In genomic region chr4:129138762-129139496, GRCh38 we compare ENCODE assay signal across 23 cellular contexts. TPM values are rescaled to one million over a fixed set of nuclear protein-coding genes. Genes with fewer than 3 reads are reported as not detected.
DNase-seq lines count a peak whose midpoint lies in the region; ATAC-seq, FAIRE-seq and TF ChIP-seq lines count a peak whose summit lies in the region.
"Had no signal": no experiment of that assay in that cellular context is flagged by ENCODE, and none has a peak within 500 bp of the region (broad histone marks: within the 10 kb centered on the region; RNA-seq: fewer than 3 reads in every experiment).

No MANE protein-coding gene starts in this region.

- H3K9me3 ChIP-seq in hepatocyte (ENCODE audit: low read depth), result no peaks in the 10 kb centered on the region
- H3K9me3 ChIP-seq: left ventricle myocardium inferior, Peyer's patch, upper lobe of right lung had no signal

- H3K27ac Mint-ChIP-seq in activated naive CD8-positive, alpha-beta T cell treated with anti-CD3 and anti-CD28 coated beads for 36 hours, result no peak overlapping the region
- H3K27ac Mint-ChIP-seq in activated T-cell treated with anti-CD3 and anti-CD28 coated beads, Interleukin-2, amount 50 U/mL, for 72 hours, result no peak overlapping the region
- H3K27ac Mint-ChIP-seq: activated naive CD8-positive, alpha-beta T cell; CD4-positive, CD25-positive, alpha-beta regulatory T cell; neural progenitor cell had no signal

- no peaks in the 10 kb centered on the region for H3K36me3 Mint-ChIP-seq in activated naive CD8-positive, alpha-beta T cell treated with anti-CD3 and anti-CD28 coated beads for 36 hours
- H3K36me3 Mint-ChIP-seq in activated T-cell treated with anti-CD3 and anti-CD28 coated beads, Interleukin-2, amount 50 U/mL, for 72 hours (ENCODE audit: insufficient read depth in 2 of 2), result no peaks in the 10 kb centered on the region
- H3K36me3 Mint-ChIP-seq: activated naive CD8-positive, alpha-beta T cell; CD4-positive, CD25-positive, alpha-beta regulatory T cell; neural progenitor cell had no signal

- no peaks in the 10 kb centered on the region for H3K36me3 ChIP-seq in hepatocyte (replicated peaks; ENCODE audit: insufficient read depth, low read depth)
- H3K36me3 ChIP-seq: left ventricle myocardium inferior, neural progenitor cell, Peyer's patch, upper lobe of right lung had no signal

- H3K4me3 Mint-ChIP-seq in activated naive CD8-positive, alpha-beta T cell treated with anti-CD3 and anti-CD28 coated beads for 36 hours, result no peak overlapping the region
- no peak overlapping the region for H3K4me3 Mint-ChIP-seq in activated T-cell treated with anti-CD3 and anti-CD28 coated beads, Interleukin-2, amount 50 U/mL, for 72 hours
- H3K4me3 Mint-ChIP-seq: activated naive CD8-positive, alpha-beta T cell; CD4-positive, CD25-positive, alpha-beta regulatory T cell; neural progenitor cell had no signal

- H3K4me3 ChIP-seq in hepatocyte, result no peak overlapping the region
- H3K4me3 ChIP-seq: GM12878, left ventricle myocardium inferior, neural progenitor cell, Peyer's patch, upper lobe of right lung had no signal

- DNase-seq in ELR (ENCODE audit: low read depth) (peak; percentile 4), HTR-8/SVneo (ENCODE audit: insufficient read length, low spot score) (no peak), NCI-H748 treated with DMSO at 0.1 percent for 48 hours (lab: John Stamatoyannopoulos, UW) (peak; percentile 34), hepatocyte (ENCODE audit: low spot score) (peak; percentile 39)
- DNase-seq in activated naive CD8-positive, alpha-beta T cell treated with anti-CD3 and anti-CD28 coated beads for 36 hours, result no peak
- no peak for DNase-seq in activated effector memory CD4-positive, alpha-beta T cell treated with anti-CD3 and anti-CD28 coated beads, Interleukin-2, amount 50 U/mL, for 16 hours
- no peak for DNase-seq in activated T-cell treated with anti-CD3 and anti-CD28 coated beads, Interleukin-2, amount 50 U/mL, for 72 hours
- DNase-seq: activated CD4-positive, alpha-beta T cell treated with anti-CD3 and anti-CD28 coated beads for 1 hour; CD4-positive, CD25-positive, alpha-beta regulatory T cell; DMS 273 treated with DMSO at 0.1 percent for 48 hours; effector memory CD4-positive, alpha-beta T cell; KBM-7; left ventricle myocardium inferior; NCI-H2029 treated with DMSO at 0.1 percent for 48 hours; NCI-H82; Peyer's patch; stimulated activated CD4-positive, alpha-beta T cell treated with anti-CD3 and anti-CD28 coated beads, Interleukin-12 subunit alpha, Interleukin-12 subunit beta, amount 100 ng/mL, for 4 hours; T1000; upper lobe of right lung had no signal

- no peak for TF ChIP-seq CTCF in hepatocyte (IDR thresholded peaks at IDR 0.05; ENCODE audit: poor library complexity)

- H3K4me1 Mint-ChIP-seq in activated naive CD8-positive, alpha-beta T cell treated with anti-CD3 and anti-CD28 coated beads for 36 hours, result no peaks in the 10 kb centered on the region
- H3K4me1 Mint-ChIP-seq in activated T-cell treated with anti-CD3 and anti-CD28 coated beads, Interleukin-2, amount 50 U/mL, for 72 hours (ENCODE audit: low read depth), result no peaks in the 10 kb centered on the region
- H3K4me1 Mint-ChIP-seq: CD4-positive, CD25-positive, alpha-beta regulatory T cell had no signal

- no peak overlapping the region for H3K27ac ChIP-seq in hepatocyte
- H3K27ac ChIP-seq: left ventricle myocardium inferior, neural progenitor cell, Peyer's patch, upper lobe of right lung had no signal

- no peaks in the 10 kb centered on the region for H3K27me3 Mint-ChIP-seq in activated naive CD8-positive, alpha-beta T cell treated with anti-CD3 and anti-CD28 coated beads for 36 hours
- peaks cover 5% of the 10 kb centered on the region for H3K27me3 Mint-ChIP-seq in activated T-cell treated with anti-CD3 and anti-CD28 coated beads, Interleukin-2, amount 50 U/mL, for 72 hours (ENCODE audit: low read depth)
- H3K27me3 Mint-ChIP-seq: activated naive CD8-positive, alpha-beta T cell had no signal

- H4K20me1 ChIP-seq in hepatocyte (ENCODE audit: insufficient read depth, poor library complexity, severe bottlenecking), result no peaks in the 10 kb centered on the region

- WGBS in hepatocyte (ENCODE audit: low lambda C conversion rate, missing lambda C conversion rate), result 57% methylated on average over 7 of the region's 7 CpGs

- H3K4me1 ChIP-seq in hepatocyte (ENCODE audit: insufficient read depth), result no peaks in the 10 kb centered on the region
- H3K4me1 ChIP-seq: left ventricle myocardium inferior, neural progenitor cell, Peyer's patch, upper lobe of right lung had no signal

- ATAC-seq in SK-N-SH treated with all-trans-retinoic acid at 6 μM for 48 hours, result no peak; the same call in 2 of the 3 replicates
- no peak for ATAC-seq in activated T-cell treated with anti-CD3 and anti-CD28 coated beads, Interleukin-2, amount 50 U/mL, for 72 hours (replicated peaks in 1 of 2)
- ATAC-seq: GM12878, upper lobe of right lung had no signal

- H3K79me2 ChIP-seq in hepatocyte, result no peaks in the 10 kb centered on the region

- H3K4me2 ChIP-seq in hepatocyte, result peak overlapping the region; percentile 33
- H3K4me2 ChIP-seq: neural progenitor cell had no signal

- H3K9me2 ChIP-seq in hepatocyte (replicated peaks; ENCODE audit: insufficient read depth), result no peaks in the 10 kb centered on the region

- no peaks in the 10 kb centered on the region for H3K9me3 Mint-ChIP-seq in activated naive CD8-positive, alpha-beta T cell treated with anti-CD3 and anti-CD28 coated beads for 36 hours
- no peaks in the 10 kb centered on the region for H3K9me3 Mint-ChIP-seq in activated T-cell treated with anti-CD3 and anti-CD28 coated beads, Interleukin-2, amount 50 U/mL, for 72 hours
- H3K9me3 Mint-ChIP-seq: neural progenitor cell had no signal

- H2AFZ ChIP-seq in hepatocyte, result no peak overlapping the region
- H2AFZ ChIP-seq: neural progenitor cell had no signal

- no peaks in the 10 kb centered on the region for H3K27me3 ChIP-seq in hepatocyte
- H3K27me3 ChIP-seq: neural progenitor cell, Peyer's patch, upper lobe of right lung had no signal

- FAIRE-seq in HTR-8/SVneo (lab: Jason Lieb, UNC), result peak; percentile 85
- FAIRE-seq: GM12878 had no signal

TF ChIP-seq in SK-N-SH treated with all-trans-retinoic acid at 6 μM for 48 hours, 23 proteins besides CTCF, POLR2A, EP300 and RAD21 (continues in another document):
- TF ChIP-seq CSDC2 (CRISPR knock-in tag; IDR thresholded peaks at IDR 0.05) (no peak), GLIS3 (CRISPR knock-in tag; IDR thresholded peaks at IDR 0.05) (no peak), BACH2 (CRISPR knock-in tag; IDR thresholded peaks at IDR 0.05; ENCODE audit: borderline replicate concordance) (no peak), ZNF565 (CRISPR knock-in tag; conservative IDR thresholded peaks at IDR 0.05; ENCODE audit: low read depth) (no peak), ZC3H10 (CRISPR knock-in tag; IDR thresholded peaks at IDR 0.05) (no peak), PATZ1 (CRISPR knock-in tag; IDR thresholded peaks at IDR 0.05; ENCODE audit: borderline replicate concordance) (no peak), ESRRG (CRISPR knock-in tag; IDR thresholded peaks at IDR 0.05) (no peak), SNAI2 (CRISPR knock-in tag; IDR thresholded peaks at IDR 0.05) (no peak), ISL1 (CRISPR knock-in tag; IDR thresholded peaks at IDR 0.05) (no peak)
- TF ChIP-seq, protein P1, sequence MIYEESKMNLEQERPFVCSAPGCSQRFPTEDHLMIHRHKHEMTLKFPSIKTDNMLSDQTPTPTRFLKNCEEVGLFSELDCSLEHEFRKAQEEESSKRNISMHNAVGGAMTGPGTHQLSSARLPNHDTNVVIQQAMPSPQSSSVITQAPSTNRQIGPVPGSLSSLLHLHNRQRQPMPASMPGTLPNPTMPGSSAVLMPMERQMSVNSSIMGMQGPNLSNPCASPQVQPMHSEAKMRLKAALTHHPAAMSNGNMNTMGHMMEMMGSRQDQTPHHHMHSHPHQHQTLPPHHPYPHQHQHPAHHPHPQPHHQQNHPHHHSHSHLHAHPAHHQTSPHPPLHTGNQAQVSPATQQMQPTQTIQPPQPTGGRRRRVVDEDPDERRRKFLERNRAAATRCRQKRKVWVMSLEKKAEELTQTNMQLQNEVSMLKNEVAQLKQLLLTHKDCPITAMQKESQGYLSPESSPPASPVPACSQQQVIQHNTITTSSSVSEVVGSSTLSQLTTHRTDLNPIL (CRISPR knock-in tag; IDR thresholded peaks at IDR 0.05; ENCODE audit: low read depth), result no peak

RNA-seq across cellular contexts. Expression of gene C4orf33, which starts 43.0 kb away (rescaled TPM):
- 15.6 and 21.6 TPM in 2 replicates for total RNA-seq in hepatocyte
- 7.7 and 9.0 TPM in 2 replicates for polyA plus RNA-seq in hepatocyte
- total RNA-seq in activated naive CD8-positive, alpha-beta T cell treated with anti-CD3 and anti-CD28 coated beads for 36 hours, result 10 to 100 TPM; 13.6 to 14.6 TPM
- 10 to 100 TPM; 22.1 to 26.8 TPM for total RNA-seq in activated T-cell treated with anti-CD3 and anti-CD28 coated beads, Interleukin-2, amount 50 U/mL, for 72 hours

RNA-seq across cellular contexts. Expression of gene SCLT1, which starts 45.6 kb away (rescaled TPM):
- 9.6 and 13.6 TPM in 2 replicates for total RNA-seq in hepatocyte
- polyA plus RNA-seq in hepatocyte, result 5.0 and 6.9 TPM in 2 replicates
- total RNA-seq in activated naive CD8-positive, alpha-beta T cell treated with anti-CD3 and anti-CD28 coated beads for 36 hours, result 10 to 100 TPM; 19.2 to 19.7 TPM
- total RNA-seq in activated T-cell treated with anti-CD3 and anti-CD28 coated beads, Interleukin-2, amount 50 U/mL, for 72 hours, result 10 to 100 TPM; 24.5 to 25.6 TPM

Comparison
In these comparisons a context has a peak if more than half of its experiments do, and no peak if none do; other contexts are left out.
1. DNase-seq: peak in ELR (single experiment), NCI-H748 treated with DMSO at 0.1 percent for 48 hours (single experiment) and hepatocyte (single experiment); none in HTR-8/SVneo (single experiment), activated naive CD8-positive, alpha-beta T cell treated with anti-CD3 and anti-CD28 coated beads for 36 hours (single experiment), activated effector memory CD4-positive, alpha-beta T cell treated with anti-CD3 and anti-CD28 coated beads, Interleukin-2, amount 50 U/mL, for 16 hours (single experiment) and activated T-cell treated with anti-CD3 and anti-CD28 coated beads, Interleukin-2, amount 50 U/mL, for 72 hours (0 of 2).